Comparison of ENCODE assay signal across 22 cellular contexts in the genomic region with DNA sequence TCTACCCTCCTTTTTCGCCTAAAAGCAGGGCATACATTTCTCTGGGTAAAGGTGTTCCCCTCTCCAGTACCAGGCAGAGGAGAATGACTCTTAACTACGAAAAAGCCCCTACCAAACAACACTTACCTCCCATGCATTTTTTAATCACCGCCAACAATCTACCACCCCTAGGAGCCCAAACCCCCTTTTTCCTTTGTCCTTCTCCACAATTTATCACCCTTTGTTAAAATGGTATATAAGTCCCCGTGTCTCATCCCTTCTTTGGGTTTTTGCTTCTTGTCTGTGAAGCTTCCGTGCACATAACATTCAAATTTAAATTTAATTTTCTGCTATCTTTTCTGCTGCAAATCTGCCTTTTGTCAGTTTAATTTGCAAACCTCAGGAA.
"Had no signal": no experiment of that assay in that cellular context is flagged by ENCODE, and none has a peak within 500 bp of the region (broad histone marks: within the 10 kb centered on the region; RNA-seq: fewer than 3 reads in every experiment).

No MANE protein-coding gene starts in this region.

- H3K27ac Mint-ChIP-seq: activated naive CD4-positive, alpha-beta T cell treated with anti-CD3 and anti-CD28 coated beads for 36 hours; activated naive CD8-positive, alpha-beta T cell treated with anti-CD3 and anti-CD28 coated beads for 36 hours; activated T-helper 1 cell treated with anti-CD3 and anti-CD28 coated beads, Interleukin-12 subunit alpha, Interleukin-12 subunit beta, Interleukin-2, Interleukin-4 antibody, amounts not matched to agents 30 ng/mL and 10 ng/mL and 1 ng/mL, durations not matched to agents 14 hours and 24 hours and 36 hours; naive thymus-derived CD4-positive, alpha-beta T cell; T-helper 2 cell treated with Interferon-gamma antibody and Interleukin-4, amounts not matched to agents 5 μg/mL and 100 μg/mL, for 36 hours had no signal

- H3K4me1 ChIP-seq: adrenal gland, spleen, tibial artery had no signal

- H3K4me3 ChIP-seq: adrenal gland, spleen, suprapubic skin, tibial artery had no signal

- H3K9me3 Mint-ChIP-seq: T-helper 2 cell treated with Interferon-gamma antibody and Interleukin-4, amounts not matched to agents 5 μg/mL and 100 μg/mL, for 36 hours had no signal

- ATAC-seq: naive thymus-derived CD4-positive, alpha-beta T cell had no signal

- H3K9me3 ChIP-seq: adrenal gland, suprapubic skin, tibial artery had no signal

- H3K27me3 ChIP-seq: adrenal gland, tibial artery had no signal

- H3K36me3 ChIP-seq: adrenal gland, spleen, suprapubic skin, tibial artery had no signal

- H3K27ac ChIP-seq: adrenal gland, spleen, tibial artery, VCaP had no signal

- H3K4me3 Mint-ChIP-seq: activated naive CD4-positive, alpha-beta T cell treated with anti-CD3 and anti-CD28 coated beads for 36 hours; activated naive CD8-positive, alpha-beta T cell treated with anti-CD3 and anti-CD28 coated beads for 36 hours; activated T-helper 1 cell treated with anti-CD3 and anti-CD28 coated beads, Interleukin-12 subunit alpha, Interleukin-12 subunit beta, Interleukin-2, Interleukin-4 antibody, amounts not matched to agents 30 ng/mL and 10 ng/mL and 1 ng/mL, durations not matched to agents 14 hours and 24 hours and 36 hours; immature natural killer cell; naive thymus-derived CD4-positive, alpha-beta T cell; T-helper 2 cell treated with Interferon-gamma antibody and Interleukin-4, amounts not matched to agents 5 μg/mL and 100 μg/mL, for 36 hours had no signal

- H3K36me3 Mint-ChIP-seq: activated naive CD8-positive, alpha-beta T cell treated with anti-CD3 and anti-CD28 coated beads for 36 hours; immature natural killer cell; naive thymus-derived CD4-positive, alpha-beta T cell had no signal

- DNase-seq: activated CD4-positive, alpha-beta T cell treated with anti-CD3 and anti-CD28 coated beads for 4 hours; activated CD4-positive, alpha-beta T cell treated with anti-CD3 and anti-CD28 coated beads, Interleukin-2, amount 50 U/mL, for 4 hours; activated CD8-positive, alpha-beta memory T cell treated with anti-CD3 and anti-CD28 coated beads, Interleukin-2, amount 50 U/mL, for 4 hours; activated naive CD4-positive, alpha-beta T cell treated with anti-CD3 and anti-CD28 coated beads for 36 hours; activated naive CD8-positive, alpha-beta T cell treated with anti-CD3 and anti-CD28 coated beads for 36 hours; activated T-cell treated with anti-CD3 and anti-CD28 coated beads, Interleukin-2, amount 50 U/mL, for 1 hour; caudate nucleus; head of caudate nucleus; hypothalamus; immature natural killer cell; midbrain; naive thymus-derived CD4-positive, alpha-beta T cell; nucleus accumbens; stimulated activated naive CD4-positive, alpha-beta T cell; T-helper 1 cell had no signal

- H3K4me1 Mint-ChIP-seq: activated naive CD8-positive, alpha-beta T cell treated with anti-CD3 and anti-CD28 coated beads for 36 hours had no signal
